Comparison of ENCODE assay signal across 32 cellular contexts in the genomic region with DNA sequence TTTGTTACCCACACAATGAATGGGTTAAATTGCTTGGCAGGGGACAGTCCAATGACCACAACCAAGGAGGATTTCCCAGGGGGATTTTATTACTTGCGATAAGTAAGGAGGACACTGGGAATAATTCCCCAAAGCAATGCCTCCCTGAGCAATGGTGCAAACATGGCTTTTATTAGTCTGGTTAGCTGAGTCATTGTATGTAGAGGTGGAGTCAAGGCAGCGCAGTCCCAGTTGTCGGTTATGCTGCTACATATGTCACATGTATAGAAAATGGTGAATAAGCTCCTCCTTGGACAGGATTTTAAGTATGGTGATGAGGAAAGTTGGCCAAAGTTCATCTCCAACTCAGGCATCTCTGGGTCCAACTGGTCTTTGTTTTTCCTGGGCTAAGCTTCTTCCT. TPM values are rescaled to one million over a fixed set of nuclear protein-coding genes. Genes with fewer than 3 reads are reported as not detected.
"Had no signal": no experiment of that assay in that cellular context is flagged by ENCODE, and none has a peak within 500 bp of the region (broad histone marks: within the 10 kb centered on the region; RNA-seq: fewer than 3 reads in every experiment).

No MANE protein-coding gene starts in this region.

- DNase-seq: colonic mucosa; cortex of kidney; effector CD8-positive, alpha-beta T cell; effector memory CD8-positive, alpha-beta T cell; endodermal cell; erythroblast; esophagus squamous epithelium; foreskin fibroblast; foreskin melanocyte; gastrocnemius medialis; glutamatergic neuron; head of caudate nucleus; heart right ventricle; hippocampal formation; left cardiac atrium; left lung; left ventricle myocardium superior; lower lobe of right lung; mesenchymal stem cell; mucosa of descending colon; naive B cell had no signal

- H3K4me1 ChIP-seq: colonic mucosa had no signal

- H3K27me3 ChIP-seq: colonic mucosa had no signal

- FAIRE-seq: endometrium, islet of Langerhans, keratinocyte had no signal

- ATAC-seq: effector memory CD8-positive, alpha-beta T cell; esophagus mucosa; gastrocnemius medialis; heart right ventricle; left cardiac atrium; left lung; left ventricle myocardium superior; lower lobe of right lung; mucosa of descending colon had no signal

- H3K27ac ChIP-seq: colonic mucosa, epithelial cell of prostate, esophagus squamous epithelium, gastrocnemius medialis, heart right ventricle, left lung, lower lobe of right lung had no signal

- H3K9me3 ChIP-seq: colonic mucosa, esophagus squamous epithelium, gastrocnemius medialis, heart right ventricle, left lung, lower lobe of right lung, mucosa of descending colon had no signal

- H3K36me3 ChIP-seq: colonic mucosa, gastrocnemius medialis, left lung, lower lobe of right lung had no signal

- H3K4me3 ChIP-seq: colonic mucosa, esophagus squamous epithelium, gastrocnemius medialis, heart right ventricle, left lung, lower lobe of right lung, mucosa of descending colon had no signal

RNA-seq across cellular contexts. Expression of a gene that starts 6.2 kb away (rescaled TPM):
- total RNA-seq: colonic mucosa, gastrocnemius medialis, kidney epithelial cell, lower lobe of right lung, mucosa of descending colon, myocyte had no signal
- polyA plus RNA-seq: keratinocyte had no signal

RNA-seq across cellular contexts. Expression of a gene that starts 46.4 kb away (rescaled TPM):
- total RNA-seq: colonic mucosa, dermis microvascular lymphatic vessel endothelial cell, endodermal cell, gastrocnemius medialis, glomerular endothelial cell, heart right ventricle, kidney epithelial cell, left ventricle myocardium superior, lung microvascular endothelial cell, mesenteric fat pad, myocyte had no signal
- polyA plus RNA-seq: heart right ventricle, keratinocyte had no signal

RNA-seq across cellular contexts. Expression of a gene that starts 52.6 kb away (rescaled TPM):
- total RNA-seq: dermis microvascular lymphatic vessel endothelial cell, endodermal cell, glomerular endothelial cell, lung microvascular endothelial cell, myocyte had no signal
